Comparison of ENCODE assay signal across 26 cellular contexts in genomic region chr12:28349196-28349595, GRCh38.
"Had no signal": no experiment of that assay in that cellular context is flagged by ENCODE, and none has a peak within 500 bp of the region (broad histone marks: within the 10 kb centered on the region; RNA-seq: fewer than 3 reads in every experiment).

No MANE protein-coding gene starts in this region.

- H3K9me3 ChIP-seq: suprapubic skin, testis, thoracic aorta, thyroid gland, tibial artery, upper lobe of left lung, upper lobe of right lung, uterus, vagina had no signal

- H3K27me3 ChIP-seq: stomach, suprapubic skin, testis, thyroid gland, tibial artery, tibial nerve, transverse colon, upper lobe of left lung, upper lobe of right lung, uterus, vagina had no signal

- ATAC-seq: stimulated activated effector memory CD8-positive, alpha-beta T cell treated with anti-CD3 and anti-CD28 coated beads, Interleukin-12 subunit alpha, Interleukin-12 subunit beta, amount 100 ng/mL, for 72 hours; stimulated activated memory B cell treated with anti-CD40 and anti-IgM and Interleukin-4, amounts not matched to agents 10 μg/mL and 1 μg/mL and 100 μg/mL, for 72 hours; stimulated activated naive B cell treated with anti-CD40 and anti-IgM and Interleukin-4, amounts not matched to agents 10 μg/mL and 1 μg/mL and 100 μg/mL, for 72 hours; stimulated activated naive CD8-positive, alpha-beta T cell treated with anti-CD3 and anti-CD28 coated beads, Interleukin-15, amount 100 ng/mL, for 72 hours; stimulated activated naive CD8-positive, alpha-beta T cell treated with anti-CD3 and anti-CD28 coated beads, Interleukin-15, Interleukin-2, amounts not matched to agents 100 U/mL and 50 U/mL, for 24 hours; upper lobe of right lung had no signal

- H3K4me3 ChIP-seq: stomach, suprapubic skin, testis, thoracic aorta, thyroid gland, tibial artery, tibial nerve, transverse colon, upper lobe of left lung, upper lobe of right lung, uterus, vagina had no signal

- DNase-seq: stimulated activated CD4-positive, alpha-beta T cell treated with anti-CD3 and anti-CD28 coated beads, Interleukin-2, amount 100 ng/mL, for 48 hours; stimulated activated CD4-positive, alpha-beta T cell treated with anti-CD3 and anti-CD28 coated beads, Interleukin-4, amount 100 ng/mL, for 1 hour; stimulated activated CD4-positive, alpha-beta T cell treated with anti-CD3 and anti-CD28 coated beads, Interleukin-4, amount 100 ng/mL, for 24 hours; stimulated activated CD4-positive, alpha-beta T cell treated with anti-CD3 and anti-CD28 coated beads, Interleukin-4, amount 100 ng/mL, for 4 hours; stimulated activated CD8-positive, alpha-beta memory T cell treated with anti-CD3 and anti-CD28 coated beads, Interleukin-4, amount 100 ng/mL, for 48 hours; stimulated activated naive B cell treated with anti-CD40 and anti-IgM and Interleukin-4, amounts not matched to agents 10 μg/mL and 1 μg/mL and 100 μg/mL, for 72 hours; stimulated activated naive CD4-positive, alpha-beta T cell; stimulated activated naive CD4-positive, alpha-beta T cell treated with Interleukin-2 at 50 U/mL for 16 hours; stimulated activated naive CD8-positive, alpha-beta T cell treated with anti-CD3 and anti-CD28 coated beads, Interleukin-15, amount 100 ng/mL, for 72 hours; stimulated activated naive CD8-positive, alpha-beta T cell treated with anti-CD3 and anti-CD28 coated beads, Interleukin-15, Interleukin-2, amounts not matched to agents 100 U/mL and 50 U/mL, for 24 hours; stomach; substantia nigra; testis; thyroid gland; tibial artery; transverse colon; trophoblast cell; upper lobe of left lung; upper lobe of right lung; uterus had no signal

- H3K27ac ChIP-seq: stomach, suprapubic skin, testis, thoracic aorta, thyroid gland, tibial artery, tibial nerve, transverse colon, upper lobe of left lung, upper lobe of right lung, uterus, vagina had no signal

- H3K4me1 ChIP-seq: stomach, suprapubic skin, testis, thyroid gland, transverse colon, upper lobe of left lung, upper lobe of right lung, uterus, vagina had no signal

- H3K36me3 ChIP-seq: thoracic aorta, thyroid gland, transverse colon, upper lobe of left lung, upper lobe of right lung, uterus, vagina had no signal
